Comparison of ENCODE assay signal across 1 cellular context in the genomic region with DNA sequence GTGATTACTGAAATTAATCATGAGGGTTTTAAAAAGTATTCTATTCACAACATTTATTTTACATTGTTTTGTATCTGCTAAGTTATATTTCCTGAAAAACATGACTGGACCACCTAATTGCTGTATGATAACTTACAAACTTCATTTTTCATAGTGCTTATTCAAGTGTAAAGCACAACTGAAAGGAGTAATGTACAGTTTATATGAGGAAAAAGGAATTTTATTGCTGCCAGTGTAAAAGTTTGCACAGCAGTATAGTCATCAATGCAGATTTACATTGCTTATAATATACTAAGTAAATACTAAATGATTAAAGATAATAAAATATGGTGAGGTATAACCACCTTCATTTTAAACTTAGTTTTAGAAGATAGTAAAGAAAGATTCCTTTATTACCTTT.
TF ChIP-seq lines count a peak whose summit lies in the region.

No MANE protein-coding gene starts in this region.

TF ChIP-seq in endothelial cell of umbilical vein, 7 proteins besides CTCF, POLR2A, EP300 and RAD21:
- TF ChIP-seq POLR2AphosphoS5 (IDR thresholded peaks at IDR 0.05; ENCODE audit: insufficient read depth, low read depth, low read length) (no peak), MYC (IDR thresholded peaks at IDR 0.05; ENCODE audit: low read depth, low read length) (no peak)
